Comparison of ENCODE assay signal across 9 cellular contexts in genomic region chr7:94375713-94376112, GRCh38. TPM values are rescaled to one million over a fixed set of nuclear protein-coding genes. Genes with fewer than 3 reads are reported as not detected.
DNase-seq lines count a peak whose midpoint lies in the region; ATAC-seq and TF ChIP-seq lines count a peak whose summit lies in the region.
"Had no signal": no experiment of that assay in that cellular context is flagged by ENCODE, and none has a peak within 500 bp of the region (broad histone marks: within the 10 kb centered on the region; RNA-seq: fewer than 3 reads in every experiment).

No MANE protein-coding gene starts in this region.

- no peak overlapping the region for H3K9ac ChIP-seq in Loucy (ENCODE audit: low read depth, low read length, poor library complexity, severe bottlenecking)
- H3K9ac ChIP-seq in endodermal cell (ENCODE audit: extremely low read depth, low read length, poor library complexity, severe bottlenecking), result no peak overlapping the region

- peak overlapping the region; percentile 53 for H3K4me2 ChIP-seq in Loucy (ENCODE audit: low read depth, low read length, poor library complexity, severe bottlenecking)

- H3K9me3 ChIP-seq in Loucy (ENCODE audit: insufficient read depth, low read depth, low read length), result no peaks in the 10 kb centered on the region
- H3K9me3 ChIP-seq in endodermal cell (ENCODE audit: control insufficient read depth, low read length), result no peaks in the 10 kb centered on the region
- H3K9me3 ChIP-seq in lung (ENCODE audit: control insufficient read depth in 2 of 2, insufficient read depth in 1 of 2, low read length in 1 of 2), result no peaks in the 10 kb centered on the region
- H3K9me3 ChIP-seq in BE2C, result no peaks in the 10 kb centered on the region

- H3K4me1 ChIP-seq in Loucy (ENCODE audit: insufficient read depth, low read length, poor library complexity, severe bottlenecking), result peaks cover 13% of the 10 kb centered on the region
- peaks cover 5% of the 10 kb centered on the region for H3K4me1 ChIP-seq in endodermal cell (ENCODE audit: control insufficient read depth, insufficient read depth, low read length)
- H3K4me1 ChIP-seq in lung (ENCODE audit: control insufficient read depth in 2 of 2, insufficient read depth in 2 of 2, low read length in 2 of 2), result no peaks in the 10 kb centered on the region
- no peaks in the 10 kb centered on the region for H3K4me1 ChIP-seq in BE2C

- H3K4me1 Mint-ChIP-seq in endodermal cell (peaks cover 23% of the 10 kb centered on the region), type B pancreatic cell (ENCODE audit: unreplicated experiment) (peaks cover 32% of the 10 kb centered on the region)

- WGBS in endodermal cell (ENCODE audit: insufficient coverage in 1 of 2, insufficient read length in 1 of 2), 2 experiments, result 48% methylated on average over 1 of the region's 1 CpG; no CpG with 5 or more reads in 1 of the 2 experiments
- WGBS in lung, 2 donors, result 54 to 62% methylated on average over 1 of the region's 1 CpG

- TF ChIP-seq CTCF in Loucy (conservative IDR thresholded peaks at IDR 0.05; ENCODE audit: low read length) (no peak), endodermal cell (conservative IDR thresholded peaks at IDR 0.05) (no peak), lung (IDR thresholded peaks at IDR 0.05; ENCODE audit: control extremely low read depth, extremely low read depth) (no peak), type B pancreatic cell (conservative IDR thresholded peaks at IDR 0.05) (no peak), BE2C (IDR thresholded peaks at IDR 0.05; ENCODE audit: low read depth, low read length) (no peak)

- no peaks in the 10 kb centered on the region for H4K20me1 ChIP-seq in Loucy (ENCODE audit: insufficient read depth, low read length, poor library complexity, severe bottlenecking)

- H3K27me3 ChIP-seq in Loucy (ENCODE audit: insufficient read depth, low read length, poor library complexity, severe bottlenecking) (no peaks in the 10 kb centered on the region), endodermal cell (ENCODE audit: control insufficient read depth, insufficient read depth, low read length, poor library complexity, severe bottlenecking) (no peaks in the 10 kb centered on the region), lung (ENCODE audit: control insufficient read depth, insufficient read depth) (no peaks in the 10 kb centered on the region), BE2C (peaks cover 11% of the 10 kb centered on the region)

- no peaks in the 10 kb centered on the region for H3K79me2 ChIP-seq in Loucy (ENCODE audit: insufficient read depth, low read length)

- H3K27ac Mint-ChIP-seq in endodermal cell (peak overlapping the region; percentile 88), type B pancreatic cell (peak overlapping the region; percentile 66)

- H3K9me2 ChIP-seq in Loucy (replicated peaks; ENCODE audit: low read depth, low read length), result no peaks in the 10 kb centered on the region

- peak overlapping the region; percentile 35 for H3K4me3 ChIP-seq in Loucy (ENCODE audit: low read length, poor library complexity, severe bottlenecking)
- H3K4me3 ChIP-seq in endodermal cell (ENCODE audit: low read length), result peak overlapping the region; percentile 70
- H3K4me3 ChIP-seq in lung, result no peak overlapping the region
- H3K4me3 ChIP-seq in BE2C (ENCODE audit: low read depth, low read length), result no peak overlapping the region

- H2AFZ ChIP-seq in Loucy (ENCODE audit: low read length), result peak overlapping the region; percentile 76; the same call in 1 of the 2 replicates

- H3K36me3 ChIP-seq in Loucy (ENCODE audit: insufficient read depth, low read length), result no peaks in the 10 kb centered on the region
- H3K36me3 ChIP-seq in endodermal cell (ENCODE audit: control insufficient read depth, insufficient read depth, low read length), result no peaks in the 10 kb centered on the region
- no peaks in the 10 kb centered on the region for H3K36me3 ChIP-seq in lung (ENCODE audit: control insufficient read depth in 2 of 2, insufficient read depth in 2 of 2, low read length in 2 of 2)
- H3K36me3 ChIP-seq in BE2C, result no peaks in the 10 kb centered on the region

- ATAC-seq in lung (ENCODE audit: insufficient read depth, low FRiP score) (no peak), GM18909 (IDR thresholded peaks at IDR 0.05; ENCODE audit: poor library complexity, unreplicated experiment) (no peak), GM18858 (IDR thresholded peaks at IDR 0.05; ENCODE audit: unreplicated experiment) (no peak)

- H3K9me3 Mint-ChIP-seq in endodermal cell (peaks cover 4% of the 10 kb centered on the region), type B pancreatic cell (peaks cover 14% of the 10 kb centered on the region)

- peak overlapping the region; percentile 39 for H3K4me3 Mint-ChIP-seq in endodermal cell
- peak overlapping the region; percentile 75 for H3K4me3 Mint-ChIP-seq in type B pancreatic cell

- DNase-seq in endodermal cell, result peak; percentile 57
- DNase-seq in lung (ENCODE audit: low spot score), result no peak
- DNase-seq in type B pancreatic cell (ENCODE audit: extremely low spot score, unreplicated experiment), result no peak
- no peak for DNase-seq in BE2C
- no peak for DNase-seq in activated T-cell treated with anti-CD3 and anti-CD28 coated beads, Interleukin-2, amount 50 U/mL, for 1 hour
- DNase-seq: Karpas-422 had no signal

- H3K27ac ChIP-seq in endodermal cell (ENCODE audit: low read depth, low read length), result peak overlapping the region; percentile 59
- H3K27ac ChIP-seq in lung (ENCODE audit: low read depth in 1 of 2, low read length in 1 of 2), result peak overlapping the region; percentile 47 to 51

- H3K27me3 Mint-ChIP-seq in endodermal cell (ENCODE audit: insufficient read depth) (peaks cover 2% of the 10 kb centered on the region), type B pancreatic cell (peaks cover 6% of the 10 kb centered on the region)

- no peaks in the 10 kb centered on the region for H3F3A ChIP-seq in Loucy (ENCODE audit: low read depth)

- H3K36me3 Mint-ChIP-seq in endodermal cell (ENCODE audit: low read depth), result no peaks in the 10 kb centered on the region
- peaks cover 7% of the 10 kb centered on the region for H3K36me3 Mint-ChIP-seq in type B pancreatic cell

RNA-seq across cellular contexts. Expression of gene COL1A2, which starts 19.0 kb away (rescaled TPM):
- 10 to 100 TPM; 42.2 to 99.7 TPM for total RNA-seq in endodermal cell
- 251 TPM for polyA plus RNA-seq in endodermal cell (2013, experiment 1 of 2)
- polyA plus RNA-seq in endodermal cell (2013, experiment 2 of 2), result 245 TPM
- 1,000 to 10,000 TPM in 1 of 2 donors, 100 to 1,000 TPM in 1; 497 to 1,768 TPM for total RNA-seq in lung
- 100 to 1,000 TPM in 1 of 2 donors, 10 to 100 TPM in 1; 66.3 to 175 TPM for polyA plus RNA-seq in lung
- total RNA-seq in type B pancreatic cell (ENCODE audit: low replicate concordance), result 23.0 and 692 TPM in 2 replicates
- polyA plus RNA-seq in BE2C (2012; ENCODE audit: insufficient read depth, insufficient read length, low read depth), result not detected

Comparison
In these comparisons a context has a peak if more than half of its experiments do, and no peak if none do; other contexts are left out.
1. H3K4me3 ChIP-seq: peak in Loucy (single experiment) and endodermal cell (single experiment); none in lung (single experiment) and BE2C (single experiment).